Comparison of ENCODE assay signal across 14 cellular contexts in the genomic region with DNA sequence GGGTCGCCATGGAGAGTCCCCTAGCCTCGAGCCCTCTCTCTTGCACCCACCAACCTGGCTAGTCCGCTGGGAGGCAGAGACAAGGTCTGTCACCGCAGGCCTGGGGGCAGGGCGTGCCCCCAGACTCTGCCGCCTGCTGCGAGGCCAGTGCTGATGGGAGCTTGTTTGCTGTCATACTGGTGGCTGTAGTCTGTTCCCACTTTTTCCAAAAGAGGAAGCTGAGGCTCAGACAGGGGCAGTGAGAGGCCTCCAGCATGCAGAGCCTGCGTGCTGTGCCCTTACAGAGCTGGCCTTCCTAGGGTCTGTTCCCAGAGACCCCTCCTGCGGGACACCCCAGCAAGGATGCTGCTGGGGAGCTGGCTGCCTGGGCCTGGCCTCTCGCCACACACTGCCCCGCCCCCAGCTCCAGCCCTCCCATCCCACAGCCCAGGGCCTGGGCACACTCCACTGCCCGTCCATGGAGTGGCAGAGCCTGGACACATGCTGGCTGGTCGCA. TPM values are rescaled to one million over a fixed set of nuclear protein-coding genes. Genes with fewer than 3 reads are reported as not detected.
A peak's percentile ranks its signal among the peaks of the same experiment; 100 is the strongest.
DNase-seq lines count a peak whose midpoint lies in the region; ATAC-seq and TF ChIP-seq lines count a peak whose summit lies in the region.
"Had no signal": no experiment of that assay in that cellular context is flagged by ENCODE, and none has a peak within 500 bp of the region (broad histone marks: within the 10 kb centered on the region; RNA-seq: fewer than 3 reads in every experiment).

No MANE protein-coding gene starts in this region.

- H3K36me3 ChIP-seq in CD4-positive, alpha-beta memory T cell (ENCODE audit: insufficient read depth, low read length): peaks cover 36% of the 10 kb centered on the region
- no peaks in the 10 kb centered on the region for H3K36me3 ChIP-seq in mucosa of descending colon (ENCODE audit: low read depth)
- H3K36me3 ChIP-seq: tibial artery had no signal

- DNase-seq in CD4-positive, alpha-beta memory T cell: peak in 1 of 5 donors; percentile 24
- DNase-seq in activated B cell treated with CpG ODN at 0.5 μM for 24 hours (no peak), mucosa of descending colon (no peak), NCI-H1436 treated with DMSO at 0.1 percent for 48 hours (lab: John Stamatoyannopoulos, UW) (no peak), erythroblast (lab: John Stamatoyannopoulos, UW) (no peak)
- DNase-seq: activated CD4-positive, alpha-beta T cell treated with anti-CD3 and anti-CD28 coated beads for 4 hours; Calu3; GOT3; NCI-H1105; NCI-H524 treated with DMSO at 0.1 percent for 48 hours; SHP77; tibial artery had no signal

- no peak for TF ChIP-seq POLR2A in erythroblast (IDR thresholded peaks at IDR 0.05; ENCODE audit: low read length)

- H3K4me1 ChIP-seq in CD4-positive, alpha-beta memory T cell (ENCODE audit: insufficient read depth, low read length): peaks cover 58% of the 10 kb centered on the region
- no peaks in the 10 kb centered on the region for H3K4me1 ChIP-seq in mucosa of descending colon (ENCODE audit: low read depth)
- H3K4me1 ChIP-seq: tibial artery had no signal

- H3K4me3 ChIP-seq in CD4-positive, alpha-beta memory T cell (ENCODE audit: low read length in 2 of 2): no peak overlapping the region
- no peak overlapping the region for H3K4me3 ChIP-seq in mucosa of descending colon
- H3K4me3 ChIP-seq: tibial artery had no signal

- peak overlapping the region in 5 of 7 donors; percentile 12 to 86 (median 78) for H3K27ac Mint-ChIP-seq in CD4-positive, alpha-beta memory T cell
- H3K27ac Mint-ChIP-seq in IgD-negative memory B cell: peak overlapping the region in 2 of 3 donors; percentile 21 to 74
- H3K27ac Mint-ChIP-seq in activated B cell treated with CpG ODN at 0.5 μM for 24 hours: no peak overlapping the region

- H3K4me1 Mint-ChIP-seq in CD4-positive, alpha-beta memory T cell: peaks cover 20 to 74% (median 45%) of the 10 kb centered on the region in 4 donors
- H3K4me1 Mint-ChIP-seq in IgD-negative memory B cell (peaks cover 4 to 22% (median 15%) of the 10 kb centered on the region in 3 donors), activated B cell treated with CpG ODN at 0.5 μM for 24 hours (peaks cover 38% of the 10 kb centered on the region)

- H3K9me3 ChIP-seq in CD4-positive, alpha-beta memory T cell (ENCODE audit: control insufficient read depth in 1 of 2, low read length in 2 of 2): no peaks in the 10 kb centered on the region
- no peaks in the 10 kb centered on the region for H3K9me3 ChIP-seq in mucosa of descending colon
- H3K9me3 ChIP-seq: tibial artery had no signal

- TF ChIP-seq CTCF in activated B cell treated with CpG ODN at 0.5 μM for 24 hours (IDR thresholded peaks at IDR 0.05) (no peak), mucosa of descending colon (IDR thresholded peaks at IDR 0.05) (no peak)

- no peaks in the 10 kb centered on the region for H3K27me3 Mint-ChIP-seq in CD4-positive, alpha-beta memory T cell
- no peaks in the 10 kb centered on the region for H3K27me3 Mint-ChIP-seq in IgD-negative memory B cell
- H3K27me3 Mint-ChIP-seq in activated B cell treated with CpG ODN at 0.5 μM for 24 hours: no peaks in the 10 kb centered on the region

- no peak overlapping the region for H3K27ac ChIP-seq in CD4-positive, alpha-beta memory T cell (ENCODE audit: low read depth, low read length)
- H3K27ac ChIP-seq: tibial artery had no signal

- intact Hi-C loops in CD4-positive, alpha-beta memory T cell (cut with micrococcal nuclease): no loop called here
- intact Hi-C loops in activated B cell treated with CpG ODN at 0.5 μM for 24 hours (cut with micrococcal nuclease) (no loop called here), mucosa of descending colon (cut with DNase I, micrococcal nuclease) (no loop called here)

- no peaks in the 10 kb centered on the region for H3K27me3 ChIP-seq in CD4-positive, alpha-beta memory T cell (ENCODE audit: insufficient read depth, low read length)

- CTCF ChIA-PET in CD4-positive, alpha-beta memory T cell (lab: Charles Lee; ENCODE audit: partially characterized antibody): interaction anchor here (1.0 to 1.8 kb wide), 5 partner anchors 22 to 72 kb away, joined by 3 to 6 read pairs (median 4); no protein-coding TSS in a partner anchor
- CTCF ChIA-PET in activated B cell treated with CpG ODN at 0.5 μM for 24 hours (lab: Charles Lee): interaction anchor here (1.5 to 2.0 kb wide), 2 partner anchors 10 to 27 kb away, joined by 4 read pairs; no protein-coding TSS in a partner anchor

- POLR2A ChIA-PET in CD4-positive, alpha-beta memory T cell (lab: Charles Lee; ENCODE audit: partially characterized antibody): interaction anchor here (1.2 to 23.8 kb wide), 8 partner anchors 18 to 74 kb away, joined by 3 to 654 read pairs (median 8); a partner anchor contains a TSS
- POLR2A ChIA-PET in activated B cell treated with CpG ODN at 0.5 μM for 24 hours (lab: Charles Lee): interaction anchor here (0.6 to 2.0 kb wide), 3 partner anchors 9 to 58 kb away, joined by 3 to 8 read pairs (median 3); a partner anchor contains a TSS

- ATAC-seq in activated B cell treated with CpG ODN at 0.5 μM for 24 hours (ENCODE audit: low read depth) (peak; percentile 22), mucosa of descending colon (peak; percentile 35), GM19328 (IDR thresholded peaks at IDR 0.05; ENCODE audit: unreplicated experiment) (no peak)

- peaks cover 9 to 29% of the 10 kb centered on the region in 2 donors for H3K36me3 Mint-ChIP-seq in CD4-positive, alpha-beta memory T cell
- H3K36me3 Mint-ChIP-seq in IgD-negative memory B cell (peaks cover 1% of the 10 kb centered on the region), activated B cell treated with CpG ODN at 0.5 μM for 24 hours (ENCODE audit: low read depth) (peaks cover 32% of the 10 kb centered on the region)

- peaks cover 0 to 4% (median 0%) of the 10 kb centered on the region in 8 donors for H3K9me3 Mint-ChIP-seq in CD4-positive, alpha-beta memory T cell
- H3K9me3 Mint-ChIP-seq in IgD-negative memory B cell (no peaks in the 10 kb centered on the region), activated B cell treated with CpG ODN at 0.5 μM for 24 hours (no peaks in the 10 kb centered on the region)

- H3K4me3 Mint-ChIP-seq in CD4-positive, alpha-beta memory T cell: no peak overlapping the region
- peak overlapping the region in 1 of 4 donors; percentile 60 for H3K4me3 Mint-ChIP-seq in IgD-negative memory B cell
- no peak overlapping the region for H3K4me3 Mint-ChIP-seq in activated B cell treated with CpG ODN at 0.5 μM for 24 hours

RNA-seq across cellular contexts. Expression of a gene that starts 21.0 kb away (rescaled TPM):
- total RNA-seq in CD4-positive, alpha-beta memory T cell: 10 to 100 TPM; 58.3 to 63.7 TPM
- polyA plus RNA-seq in CD4-positive, alpha-beta memory T cell: 100 to 1,000 TPM; 149 to 199 TPM
- 96.3 TPM for polyA plus RNA-seq in IgD-negative memory B cell
- total RNA-seq in activated B cell treated with CpG ODN at 0.5 μM for 24 hours (9.1 and 12.9 TPM in 2 replicates), mucosa of descending colon (1 to 10 TPM; 1.2 to 2.5 (median 1.8) TPM)

RNA-seq across cellular contexts. Expression of a gene that starts 58.5 kb away (rescaled TPM):
- 10 to 100 TPM; 57.8 to 64.2 TPM for total RNA-seq in CD4-positive, alpha-beta memory T cell
- polyA plus RNA-seq in CD4-positive, alpha-beta memory T cell: 10 to 100 TPM; 65.6 to 88.7 TPM
- polyA plus RNA-seq in IgD-negative memory B cell: 36.2 TPM
- total RNA-seq in activated B cell treated with CpG ODN at 0.5 μM for 24 hours (13.7 and 15.6 TPM in 2 replicates), mucosa of descending colon (10 to 100 TPM; 39.1 to 47.8 (median 44.2) TPM)
